In the genomic region with DNA sequence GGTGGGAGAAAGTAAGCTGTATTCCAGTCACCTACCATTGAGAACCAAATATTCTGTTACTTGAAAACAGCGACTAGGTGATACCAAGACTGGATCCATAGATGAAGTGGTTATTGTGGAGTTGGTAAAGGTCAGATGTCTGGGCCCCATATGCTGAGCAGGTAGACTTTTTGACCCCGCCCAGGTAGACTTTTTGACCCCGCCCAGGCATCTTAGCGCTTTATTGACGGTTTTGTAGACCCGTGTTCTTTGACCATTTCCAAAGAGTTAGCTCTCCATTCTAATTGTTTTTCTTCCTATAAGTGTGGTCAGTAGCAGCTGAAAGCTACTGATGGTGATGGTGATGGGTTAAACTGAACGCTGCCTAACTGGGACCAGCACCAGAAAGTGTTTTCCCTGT, we compare ENCODE assay signal across 34 cellular contexts.
"Had no signal": no experiment of that assay in that cellular context is flagged by ENCODE, and none has a peak within 500 bp of the region (broad histone marks: within the 10 kb centered on the region; RNA-seq: fewer than 3 reads in every experiment).

No MANE protein-coding gene starts in this region.

- H3K9me3 ChIP-seq: MG63 had no signal

- H3K27ac ChIP-seq: KMS-11 had no signal

- DNase-seq: Karpas-422, Kasumi-1, MG63, MM.1S, MV-4-11, NCI-H1048, NCI-H1092, NCI-H1092 treated with DMSO at 0.1 percent for 48 hours, NCI-H1105, NCI-H1105 treated with DMSO at 0.1 percent for 48 hours, NCI-H1417, NCI-H1417 treated with DMSO at 0.1 percent for 48 hours, NCI-H1436, NCI-H1436 treated with DMSO at 0.1 percent for 48 hours, NCI-H146, NCI-H1694, NCI-H1694 treated with DMSO at 0.1 percent for 48 hours, NCI-H187, NCI-H187 treated with DMSO at 0.1 percent for 48 hours, NCI-H1930, NCI-H2029, NCI-H2029 treated with DMSO at 0.1 percent for 48 hours, NCI-H2081, NCI-H2081 treated with DMSO at 0.1 percent for 48 hours, NCI-H2107, NCI-H2171, NCI-H2171 treated with DMSO at 0.1 percent for 48 hours, NCI-H2227 treated with DMSO at 0.1 percent for 48 hours, NCI-H226, NCI-H345, NCI-H446, NCI-H446 treated with DMSO at 0.1 percent for 48 hours, NCI-H510A had no signal

- H3K27me3 ChIP-seq: MG63 had no signal

- H3K36me3 ChIP-seq: MG63 had no signal

- H3K4me3 ChIP-seq: MG63 had no signal
